ENCODE assay signal across 1 cellular context in the genomic region with DNA sequence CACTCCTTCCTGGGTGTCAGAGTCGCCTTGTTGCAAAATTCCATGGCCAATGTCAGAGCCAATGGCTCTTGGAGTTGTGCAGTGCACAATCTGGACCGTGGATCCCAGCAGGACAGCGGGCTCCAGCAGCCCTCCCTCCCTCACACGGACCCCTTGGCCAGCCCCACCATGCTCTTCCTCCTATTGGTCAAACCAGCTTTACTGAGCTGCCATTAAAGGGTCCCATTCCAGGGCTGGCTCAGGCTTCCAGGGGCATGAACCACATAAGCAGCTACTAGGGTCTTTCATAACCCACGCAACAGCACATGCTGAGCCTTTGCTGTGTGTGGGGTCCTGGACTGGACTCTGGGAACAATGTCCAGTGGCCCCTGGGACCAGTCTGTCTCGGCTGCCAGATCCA.
TF ChIP-seq lines count a peak whose summit lies in the region.

No MANE protein-coding gene starts in this region.

TF ChIP-seq in IMR-90, 13 proteins besides CTCF, POLR2A, EP300 and RAD21 (continued from another document):
- TF ChIP-seq, protein P1, sequence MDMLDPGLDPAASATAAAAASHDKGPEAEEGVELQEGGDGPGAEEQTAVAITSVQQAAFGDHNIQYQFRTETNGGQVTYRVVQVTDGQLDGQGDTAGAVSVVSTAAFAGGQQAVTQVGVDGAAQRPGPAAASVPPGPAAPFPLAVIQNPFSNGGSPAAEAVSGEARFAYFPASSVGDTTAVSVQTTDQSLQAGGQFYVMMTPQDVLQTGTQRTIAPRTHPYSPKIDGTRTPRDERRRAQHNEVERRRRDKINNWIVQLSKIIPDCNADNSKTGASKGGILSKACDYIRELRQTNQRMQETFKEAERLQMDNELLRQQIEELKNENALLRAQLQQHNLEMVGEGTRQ (IDR thresholded peaks at IDR 0.05; ENCODE audit: low read depth, low read length) = no peak
- TF ChIP-seq, protein P2, sequence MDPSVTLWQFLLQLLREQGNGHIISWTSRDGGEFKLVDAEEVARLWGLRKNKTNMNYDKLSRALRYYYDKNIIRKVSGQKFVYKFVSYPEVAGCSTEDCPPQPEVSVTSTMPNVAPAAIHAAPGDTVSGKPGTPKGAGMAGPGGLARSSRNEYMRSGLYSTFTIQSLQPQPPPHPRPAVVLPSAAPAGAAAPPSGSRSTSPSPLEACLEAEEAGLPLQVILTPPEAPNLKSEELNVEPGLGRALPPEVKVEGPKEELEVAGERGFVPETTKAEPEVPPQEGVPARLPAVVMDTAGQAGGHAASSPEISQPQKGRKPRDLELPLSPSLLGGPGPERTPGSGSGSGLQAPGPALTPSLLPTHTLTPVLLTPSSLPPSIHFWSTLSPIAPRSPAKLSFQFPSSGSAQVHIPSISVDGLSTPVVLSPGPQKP (IDR thresholded peaks at IDR 0.05; ENCODE audit: borderline replicate concordance, low read depth, low read length) = no peak
- TF ChIP-seq MXI1 (IDR thresholded peaks at IDR 0.05; ENCODE audit: borderline replicate concordance, low read depth, low read length) (no peak), RFX5 (IDR thresholded peaks at IDR 0.05; ENCODE audit: low read depth, low read length) (no peak), NFE2L2 (IDR thresholded peaks at IDR 0.05; ENCODE audit: low read depth, low read length) (no peak)
